Comparison of ENCODE assay signal across 16 cellular contexts in genomic region chr11:11140510-11140909, GRCh38.
"Had no signal": no experiment of that assay in that cellular context is flagged by ENCODE, and none has a peak within 500 bp of the region (broad histone marks: within the 10 kb centered on the region; RNA-seq: fewer than 3 reads in every experiment).

No MANE protein-coding gene starts in this region.

- H3K36me3 ChIP-seq: left lung, lower lobe of right lung, neural progenitor cell, pancreas, prostate gland, upper lobe of left lung had no signal

- H3K4me1 ChIP-seq: foreskin keratinocyte, prostate gland had no signal

- ATAC-seq: foreskin keratinocyte; left lung; lower lobe of right lung; natural killer cell treated with Interleukin-12 subunit alpha and Interleukin-12 subunit beta and Interleukin-15 and Interleukin-18, amount 100 ng/mL, for 72 hours; pancreas; stimulated activated naive B cell treated with anti-CD40 and anti-IgM and Interleukin-4, amounts not matched to agents 10 μg/mL and 1 μg/mL and 100 μg/mL, for 72 hours; stimulated activated naive CD8-positive, alpha-beta T cell treated with anti-CD3 and anti-CD28 coated beads, Interleukin-15, amount 100 ng/mL, for 72 hours had no signal

- H3K4me3 ChIP-seq: left lung, lower lobe of right lung, neural progenitor cell, pancreas, prostate gland, skin epidermis, upper lobe of left lung had no signal

- H3K27ac ChIP-seq: foreskin keratinocyte, left lung, lower lobe of right lung, pancreas, prostate gland, upper lobe of left lung had no signal

- H3K27me3 ChIP-seq: foreskin keratinocyte, left lung, neural progenitor cell, pancreas, upper lobe of left lung had no signal

- DNase-seq: foreskin keratinocyte; islet precursor cell; left lung; lower lobe of right lung; nucleus accumbens; pancreas; retina; stimulated activated CD4-positive, alpha-beta T cell treated with anti-CD3 and anti-CD28 coated beads, Interleukin-2, amount 100 ng/mL, for 24 hours; stimulated activated CD4-positive, alpha-beta T cell treated with anti-CD3 and anti-CD28 coated beads, Interleukin-4, amount 100 ng/mL, for 4 hours; stimulated activated naive B cell treated with anti-CD40 and anti-IgM and Interleukin-4, amounts not matched to agents 10 μg/mL and 1 μg/mL and 100 μg/mL, for 72 hours; stimulated activated naive CD8-positive, alpha-beta T cell treated with anti-CD3 and anti-CD28 coated beads, Interleukin-15, amount 100 ng/mL, for 72 hours; upper lobe of left lung had no signal

- H3K9me3 ChIP-seq: left lung, lower lobe of right lung, pancreas, prostate gland, upper lobe of left lung had no signal
